Comparison of ENCODE assay signal across 1 cellular context in the genomic region with DNA sequence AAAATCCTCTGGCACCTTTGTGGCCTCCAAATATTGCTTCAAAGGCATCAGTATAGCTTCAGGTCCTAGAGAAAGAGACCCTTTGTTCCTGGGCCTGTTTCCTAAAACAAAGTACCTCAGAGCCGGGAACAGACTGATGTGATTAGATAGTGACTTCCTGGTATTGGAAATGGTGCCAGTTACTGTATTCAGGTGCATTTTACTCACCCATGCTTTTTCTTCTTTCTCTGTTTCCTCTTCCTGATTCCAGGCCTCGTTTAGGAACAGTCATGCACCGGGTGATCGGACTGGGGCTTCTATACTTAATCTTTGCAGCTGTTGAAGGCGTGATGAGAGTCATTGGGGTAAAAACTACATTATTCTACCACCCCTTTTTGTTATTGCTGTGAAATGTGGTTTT.
TF ChIP-seq lines count a peak whose summit lies in the region.

No MANE protein-coding gene starts in this region.

TF ChIP-seq in endothelial cell of umbilical vein, 7 proteins besides CTCF, POLR2A, EP300 and RAD21:
- TF ChIP-seq MYC (IDR thresholded peaks at IDR 0.05; ENCODE audit: low read depth, low read length) (no peak), POLR2AphosphoS5 (IDR thresholded peaks at IDR 0.05; ENCODE audit: insufficient read depth, low read depth, low read length) (no peak), FOS (IDR thresholded peaks at IDR 0.05; ENCODE audit: borderline replicate concordance, insufficient read depth, low read length) (no peak), EZH2 (IDR thresholded peaks at IDR 0.05; ENCODE audit: borderline replicate concordance, low read depth, low read length, severe bottlenecking) (no peak), JUN (IDR thresholded peaks at IDR 0.05; ENCODE audit: borderline replicate concordance, insufficient read depth, insufficient read length, low read depth) (no peak), GATA2 (IDR thresholded peaks at IDR 0.05; ENCODE audit: insufficient read depth, insufficient read length, low read depth, low read length) (no peak)
- TF ChIP-seq, protein P1, sequence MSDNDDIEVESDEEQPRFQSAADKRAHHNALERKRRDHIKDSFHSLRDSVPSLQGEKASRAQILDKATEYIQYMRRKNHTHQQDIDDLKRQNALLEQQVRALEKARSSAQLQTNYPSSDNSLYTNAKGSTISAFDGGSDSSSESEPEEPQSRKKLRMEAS (IDR thresholded peaks at IDR 0.05; ENCODE audit: insufficient read depth, insufficient read length) = no peak
